13 cellular contexts compared by ENCODE assay signal in genomic region chr1:218874801-218875400, GRCh38.
DNase-seq lines count a peak whose midpoint lies in the region; ATAC-seq, FAIRE-seq and TF ChIP-seq lines count a peak whose summit lies in the region.
"Had no signal": no experiment of that assay in that cellular context is flagged by ENCODE, and none has a peak within 500 bp of the region (broad histone marks: within the 10 kb centered on the region; RNA-seq: fewer than 3 reads in every experiment).

No MANE protein-coding gene starts in this region.

- H2AK5ac ChIP-seq in H1 (ENCODE audit: low read depth, low read length) = no peak overlapping the region

- CTCF ChIA-PET in A549 (lab: Yijun Ruan, JAX) = interaction anchor here (1.1 kb wide), 1 partner anchor 73 kb away, joined by 3 read pairs; no protein-coding TSS in a partner anchor
- CTCF ChIA-PET in H1 (lab: Charles Lee; ENCODE audit: partially characterized antibody) = interaction anchor here (1.0 kb wide), 1 partner anchor 329 kb away, joined by 3 read pairs; no protein-coding TSS in a partner anchor

- TF ChIP-seq RAD21 in A549 (conservative IDR thresholded peaks at IDR 0.05 in 1 of 2, IDR thresholded peaks at IDR 0.05 in 1 of 2) = no peak
- no peak for TF ChIP-seq RAD21 in H1 (IDR thresholded peaks at IDR 0.05 in 1 of 2, conservative IDR thresholded peaks at IDR 0.05 in 1 of 2; ENCODE audit: low read depth in 2 of 2, low read length in 2 of 2)

- H3K23me2 ChIP-seq in H1 (ENCODE audit: low read depth, low read length) = no peaks in the 10 kb centered on the region

- H3K79me1 ChIP-seq in H1 (ENCODE audit: low read depth, low read length) = no peaks in the 10 kb centered on the region

- WGBS in A549 (ENCODE audit: missing lambda C conversion rate) = 86% methylated on average over 11 of the region's 11 CpGs
- 91% methylated on average over 11 of the region's 11 CpGs; no CpG with 5 or more reads in 1 of the 2 experiments for WGBS in H1 (ENCODE audit: extremely low coverage in 1 of 2, insufficient coverage in 1 of 2, insufficient read length in 1 of 2, insufficient replicate concordance in 2 of 2, low coverage in 1 of 2, low lambda C conversion rate in 2 of 2, missing lambda C conversion rate in 1 of 2), 2 experiments
- 84 to 89% methylated on average over 11 of the region's 11 CpGs for WGBS in sigmoid colon, 2 donors

- H3K27me3 ChIP-seq in H1 (replicated peaks in 1 of 4; ENCODE audit: control insufficient read depth in 3 of 4, extremely low read depth in 1 of 4, insufficient read depth in 3 of 4, low read length in 3 of 4) = no peaks in the 10 kb centered on the region
- no peaks in the 10 kb centered on the region for H3K27me3 ChIP-seq in sigmoid colon
- no peaks in the 10 kb centered on the region for H3K27me3 ChIP-seq in lower lobe of right lung (ENCODE audit: low read depth)

- peak overlapping the region; percentile 35; the same call in 2 of the 3 replicates for H3K4me2 ChIP-seq in A549
- no peak overlapping the region for H3K4me2 ChIP-seq in H1 (ENCODE audit: insufficient read depth in 1 of 2, low read depth in 2 of 2, low read length in 2 of 2)

- H3K18ac ChIP-seq in H1 (ENCODE audit: extremely low read depth, low read length) = no peak overlapping the region

- intact Hi-C loops in sigmoid colon (cut with DNase I) (no loop called here), lower lobe of right lung (cut with DNase I) (no loop called here)

- H3K9me3 ChIP-seq in A549 = no peaks in the 10 kb centered on the region
- no peaks in the 10 kb centered on the region for H3K9me3 ChIP-seq in H1 (ENCODE audit: insufficient read depth in 2 of 2, low read depth in 1 of 2, low read length in 1 of 2)
- no peaks in the 10 kb centered on the region for H3K9me3 ChIP-seq in sigmoid colon
- no peaks in the 10 kb centered on the region for H3K9me3 ChIP-seq in lower lobe of right lung
- H3K9me3 ChIP-seq: Caco-2 had no signal

- H3K4ac ChIP-seq in H1 (replicated peaks; ENCODE audit: insufficient read length, low read depth, low read length) = no peak overlapping the region

- H3K36me3 ChIP-seq in H1 (ENCODE audit: control insufficient read depth in 2 of 4, insufficient read depth in 4 of 4, low read length in 3 of 4) (no peaks in the 10 kb centered on the region), sigmoid colon (no peaks in the 10 kb centered on the region), lower lobe of right lung (no peaks in the 10 kb centered on the region)

- no peak overlapping the region for H3K9ac ChIP-seq in H1 (replicated peaks in 1 of 4; ENCODE audit: extremely low read depth in 1 of 4, low read depth in 3 of 4, low read length in 3 of 4)

- H2BK12ac ChIP-seq in H1 (ENCODE audit: low read depth, low read length) = no peak overlapping the region

- no peak overlapping the region for H3K4me3 ChIP-seq in A549
- no peak overlapping the region for H3K4me3 ChIP-seq in H1 (ENCODE audit: extremely low read depth in 1 of 4, insufficient read depth in 2 of 4, low read depth in 3 of 4, low read length in 4 of 4)
- H3K4me3 ChIP-seq in sigmoid colon = no peak overlapping the region
- H3K4me3 ChIP-seq in lower lobe of right lung = no peak overlapping the region

- 0 out of 2 replicates have a peak overlapping the region, but pooled peaks have one; percentile 51 for H2AFZ ChIP-seq in H1 (ENCODE audit: low read length)

- H3K27ac ChIP-seq in A549 (peak overlapping the region; percentile 53 to 80; a peak in 5 of 6 replicates), H1 (ENCODE audit: low read depth, low read length) (no peak overlapping the region), sigmoid colon (no peak overlapping the region), lower lobe of right lung (no peak overlapping the region)

- H2BK15ac ChIP-seq in H1 (ENCODE audit: low read length) = no peak overlapping the region

- H3K23ac ChIP-seq in H1 (ENCODE audit: insufficient read length) = no peak overlapping the region

- no peak for ATAC-seq in A549
- ATAC-seq in GM21515 (IDR thresholded peaks at IDR 0.05; ENCODE audit: unreplicated experiment) = no peak
- ATAC-seq in HG03520 (IDR thresholded peaks at IDR 0.05; ENCODE audit: unreplicated experiment) = no peak
- no peak for ATAC-seq in lower lobe of right lung

- no peak overlapping the region for H3K14ac ChIP-seq in H1 (ENCODE audit: insufficient read length)

- H2BK5ac ChIP-seq in H1 (ENCODE audit: low read depth, low read length) = no peak overlapping the region

- no peak overlapping the region for H2BK120ac ChIP-seq in H1 (replicated peaks; ENCODE audit: low read depth, low read length)

- no peak overlapping the region for H4K91ac ChIP-seq in H1 (replicated peaks; ENCODE audit: insufficient read length, low read length)

- TF ChIP-seq CTCF in A549 (IDR thresholded peaks at IDR 0.05) = no peak
- TF ChIP-seq CTCF in H1 (IDR thresholded peaks at IDR 0.05; ENCODE audit: control extremely low read depth in 1 of 3, insufficient read depth in 1 of 3, low read depth in 1 of 3, low read length in 3 of 3) = no peak
- no peak for TF ChIP-seq CTCF in sigmoid colon (IDR thresholded peaks at IDR 0.05)
- TF ChIP-seq CTCF in lower lobe of right lung (IDR thresholded peaks at IDR 0.05) = no peak

- no peak overlapping the region for H4K8ac ChIP-seq in H1 (ENCODE audit: extremely low read depth, insufficient read depth, low read length)

- H3K79me2 ChIP-seq in H1 (ENCODE audit: control insufficient read depth in 1 of 2, insufficient read depth in 2 of 2, low read length in 2 of 2) = no peaks in the 10 kb centered on the region

- H3K56ac ChIP-seq in H1 (replicated peaks; ENCODE audit: insufficient read length, low read depth, low read length) = no peak overlapping the region

- peaks cover 24% of the 10 kb centered on the region for H3K4me1 ChIP-seq in A549
- H3K4me1 ChIP-seq in H1 (replicated peaks in 1 of 4; ENCODE audit: control insufficient read depth in 3 of 4, insufficient read depth in 4 of 4, low read length in 3 of 4) = no peaks in the 10 kb centered on the region
- H3K4me1 ChIP-seq in sigmoid colon = no peaks in the 10 kb centered on the region
- no peaks in the 10 kb centered on the region for H3K4me1 ChIP-seq in lower lobe of right lung
- H3K4me1 ChIP-seq: Caco-2 had no signal

- H2BK20ac ChIP-seq in H1 (ENCODE audit: low read length) = no peak overlapping the region

- POLR2A ChIA-PET in A549 (lab: Yijun Ruan, JAX) = no interaction called here
- POLR2A ChIA-PET in H1 (lab: Charles Lee; ENCODE audit: partially characterized antibody) = no interaction called here

- no peaks in the 10 kb centered on the region for H4K20me1 ChIP-seq in H1 (replicated peaks in 1 of 2; ENCODE audit: control insufficient read depth in 1 of 2, insufficient read depth in 2 of 2, low read length in 2 of 2)

- no peak for FAIRE-seq in A549 (lab: Jason Lieb, UNC)
- no peak for FAIRE-seq in H1 (lab: Jason Lieb, UNC)
- FAIRE-seq: A204.1 had no signal

- H4K5ac ChIP-seq in H1 (ENCODE audit: insufficient read length, low read depth, low read length) = no peak overlapping the region

- no peak for TF ChIP-seq POLR2A in A549 (IDR thresholded peaks at IDR 0.05; ENCODE audit: low read length)
- TF ChIP-seq POLR2A in H1 (IDR thresholded peaks at IDR 0.05; ENCODE audit: control extremely low read depth in 1 of 2, low read depth in 2 of 2, low read length in 2 of 2) = no peak
- no peak for TF ChIP-seq POLR2A in sigmoid colon (IDR thresholded peaks at IDR 0.05)

- TF ChIP-seq EP300 in A549 (IDR thresholded peaks at IDR 0.05) (no peak), H1 (IDR thresholded peaks at IDR 0.05; ENCODE audit: borderline replicate concordance in 1 of 2, low read depth in 2 of 2, low read length in 2 of 2) (no peak), sigmoid colon (IDR thresholded peaks at IDR 0.05) (no peak)

- DNase-seq in A549 (ENCODE audit: low read depth in 1 of 2, low spot score in 1 of 2) (no peak), Daoy (ENCODE audit: low read depth) (peak; percentile 15), NCI-H69 (lab: John Stamatoyannopoulos, UW) (peak; percentile 47), H1 (ENCODE audit: low read depth in 1 of 2, low spot score in 2 of 2) (no peak), sigmoid colon (no peak), lower lobe of right lung (no peak)
- DNase-seq: Caco-2, NCI-H1105, NCI-H187, NCI-H524 treated with DMSO at 0.1 percent for 48 hours had no signal

TF ChIP-seq in A549, 52 proteins besides CTCF, POLR2A, EP300 and RAD21:
- TF ChIP-seq NPAS2 (CRISPR knock-in tag; IDR thresholded peaks at IDR 0.05; ENCODE audit: borderline replicate concordance) (no peak), HDAC2 (IDR thresholded peaks at IDR 0.05) (no peak)

TF ChIP-seq in H1, 55 proteins besides CTCF, POLR2A, EP300 and RAD21:
- no peak for TF ChIP-seq EZH2 (IDR thresholded peaks at IDR 0.05; ENCODE audit: low read depth, low read length, severe bottlenecking)
- TF ChIP-seq TEAD4 (IDR thresholded peaks at IDR 0.05; ENCODE audit: low read depth, low read length) = no peak
- TF ChIP-seq NANOG (IDR thresholded peaks at IDR 0.05; ENCODE audit: insufficient read depth, low read depth, low read length, poor library complexity, severe bottlenecking) = no peak
- no peak for TF ChIP-seq SP4 (IDR thresholded peaks at IDR 0.05; ENCODE audit: low read length)
- no peak for TF ChIP-seq JUN (IDR thresholded peaks at IDR 0.05; ENCODE audit: low read depth, low read length)
- no peak for TF ChIP-seq SP1 (IDR thresholded peaks at IDR 0.05; ENCODE audit: low read depth, low read length)
TF ChIP-seq in H1: peak in this region for 0.

Comparison
In these comparisons a context has a peak if more than half of its experiments do, and no peak if none do; other contexts are left out.
1. DNase-seq: peak in Daoy (single experiment) and NCI-H69 (single experiment); none in A549 (0 of 2), H1 (0 of 2), sigmoid colon (single experiment) and lower lobe of right lung (single experiment).
2. H3K27ac ChIP-seq: peak in A549 (2 of 2); none in H1 (single experiment), sigmoid colon (0 of 4) and lower lobe of right lung (single experiment).